8 cellular contexts compared by ENCODE assay signal in the genomic region with DNA sequence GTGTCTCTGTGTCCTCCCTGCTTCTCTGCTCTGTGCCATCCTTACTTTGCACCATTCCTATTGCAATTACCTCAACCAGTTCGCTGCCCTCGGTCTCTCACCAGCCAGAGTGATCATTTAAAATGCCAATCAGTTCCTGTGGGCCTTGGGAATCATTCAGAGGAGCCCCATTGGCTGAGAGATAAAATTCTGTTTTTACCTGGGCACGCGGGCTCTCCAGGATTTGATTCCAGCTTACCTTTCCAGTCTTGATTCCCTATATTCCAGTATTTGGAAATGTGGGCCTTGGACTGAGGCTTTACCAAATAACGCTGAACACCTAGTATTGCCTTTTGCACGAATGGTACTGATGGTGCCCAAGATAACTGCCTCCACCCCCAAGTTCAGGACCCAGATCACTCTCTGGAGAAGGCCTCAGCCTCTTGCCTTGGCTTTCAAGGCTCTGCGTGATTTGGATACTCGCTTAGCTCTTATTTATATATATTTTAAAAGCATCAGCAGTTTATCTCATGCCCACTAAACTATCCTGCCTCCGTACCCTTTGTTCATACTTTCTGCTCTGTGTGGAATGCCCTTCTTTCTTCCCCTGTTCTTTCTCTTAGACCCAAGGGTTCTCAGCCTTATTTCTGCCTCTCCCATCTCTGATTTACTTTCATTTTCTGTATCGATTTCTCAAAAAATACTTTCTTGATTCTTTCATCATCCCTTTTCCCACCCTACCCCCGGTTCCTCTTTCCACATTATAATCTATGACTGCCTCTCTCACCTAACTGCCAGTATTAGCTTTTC.
DNase-seq lines count a peak whose midpoint lies in the region; ATAC-seq and TF ChIP-seq lines count a peak whose summit lies in the region.

No MANE protein-coding gene starts in this region.

- H3K27me3 ChIP-seq in SU-DHL-6 (ENCODE audit: low read length) (no peaks in the 10 kb centered on the region), endocrine pancreas (ENCODE audit: control insufficient read depth, insufficient read depth, low read length) (no peaks in the 10 kb centered on the region)

- H3K36me3 ChIP-seq in SU-DHL-6 (ENCODE audit: low read length): peaks cover 36% of the 10 kb centered on the region
- H3K36me3 ChIP-seq in endocrine pancreas (ENCODE audit: control insufficient read depth, insufficient read depth, low read length): no peaks in the 10 kb centered on the region

- no peak for TF ChIP-seq CTCF in SU-DHL-6 (IDR thresholded peaks at IDR 0.05; ENCODE audit: insufficient read depth, low read length, poor library complexity, severe bottlenecking)
- TF ChIP-seq CTCF in nephron (IDR thresholded peaks at IDR 0.05; ENCODE audit: unreplicated experiment in 3 of 3): no peak

- DNase-seq in stimulated activated CD4-positive, alpha-beta T cell treated with anti-CD3 and anti-CD28 coated beads, Interleukin-1b, Interleukin-23, amount 100 ng/mL, for 48 hours: peak; percentile 19
- no peak for DNase-seq in stimulated activated CD4-positive, alpha-beta T cell treated with anti-CD3 and anti-CD28 coated beads, Interleukin-4, amount 100 ng/mL, for 4 hours

- H3K4me3 Mint-ChIP-seq in nephron: peak overlapping the region; percentile 93 to 100 (median 97)

- H3K4me3 ChIP-seq in SU-DHL-6 (ENCODE audit: insufficient read depth, low read length, poor library complexity, severe bottlenecking): peak overlapping the region; percentile 86
- H3K4me3 ChIP-seq in endocrine pancreas (ENCODE audit: control insufficient read depth, insufficient read depth, low read length): peak overlapping the region; percentile 86

- H2AFZ ChIP-seq in SU-DHL-6 (ENCODE audit: low read depth, low read length, severe bottlenecking): peak overlapping the region; percentile 84

- H3K9me3 ChIP-seq in SU-DHL-6 (ENCODE audit: insufficient read depth, low read length) (no peaks in the 10 kb centered on the region), endocrine pancreas (ENCODE audit: control insufficient read depth, low read length) (no peaks in the 10 kb centered on the region)

- no peaks in the 10 kb centered on the region for H3F3A ChIP-seq in SU-DHL-6 (ENCODE audit: insufficient read depth)

- H3K9me2 ChIP-seq in SU-DHL-6 (replicated peaks; ENCODE audit: insufficient read depth, low read length): no peaks in the 10 kb centered on the region

- peaks cover 34% of the 10 kb centered on the region for H3K36me3 Mint-ChIP-seq in nephron (ENCODE audit: low read depth)

- H3K9ac ChIP-seq in SU-DHL-6 (ENCODE audit: low read length) (peak overlapping the region; percentile 86), endocrine pancreas (ENCODE audit: control insufficient read depth, insufficient read depth, low read length) (peak overlapping the region; percentile 33)

- peaks cover 30% of the 10 kb centered on the region for H3K4me1 Mint-ChIP-seq in nephron

- H3K79me2 ChIP-seq in SU-DHL-6 (ENCODE audit: insufficient read depth, low read length): peaks cover 32% of the 10 kb centered on the region

- ATAC-seq in HG02571 (IDR thresholded peaks at IDR 0.05; ENCODE audit: unreplicated experiment): no peak
- ATAC-seq in HG02938 (IDR thresholded peaks at IDR 0.05; ENCODE audit: unreplicated experiment): no peak
- ATAC-seq in GM19351 (IDR thresholded peaks at IDR 0.05; ENCODE audit: unreplicated experiment): no peak

- H3K27me3 Mint-ChIP-seq in nephron (ENCODE audit: low read depth): no peaks in the 10 kb centered on the region

- peaks cover 12% of the 10 kb centered on the region for H3K4me1 ChIP-seq in endocrine pancreas (ENCODE audit: control insufficient read depth, insufficient read depth, low read length)

- peak overlapping the region; percentile 95 for H3K4me2 ChIP-seq in SU-DHL-6 (ENCODE audit: low read depth, low read length, poor library complexity, severe bottlenecking)

- H4K20me1 ChIP-seq in SU-DHL-6 (ENCODE audit: low read depth, low read length): 0 out of 2 replicates have a peak, but pooled peaks cover 9% of the 10 kb centered on the region

- peak overlapping the region; percentile 96 to 99 (median 99) for H3K27ac Mint-ChIP-seq in nephron

- H3K9me3 Mint-ChIP-seq in nephron: no peaks in the 10 kb centered on the region

- peak overlapping the region; percentile 67 for H3K27ac ChIP-seq in SU-DHL-6 (ENCODE audit: low read depth, low read length)
